8 cellular contexts compared by ENCODE assay signal in the genomic region with DNA sequence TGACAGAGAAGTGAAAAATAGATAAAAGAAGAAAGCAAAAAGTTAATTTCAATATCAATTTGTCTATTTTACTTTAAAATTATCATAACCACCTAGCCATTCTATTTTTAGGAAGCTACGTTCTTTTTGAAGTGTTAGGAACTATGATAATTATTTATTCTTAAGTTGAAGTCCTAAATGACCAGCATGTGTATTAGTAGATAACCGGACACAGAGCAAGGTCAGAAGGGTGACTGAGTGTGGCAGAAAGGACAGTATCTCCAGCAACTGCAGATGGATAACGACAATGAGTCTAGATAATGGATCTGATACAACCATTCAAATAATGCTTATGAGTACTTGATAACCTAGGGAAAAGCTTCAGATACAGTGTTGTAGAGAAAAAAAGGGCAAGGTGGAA.
"Had no signal": no experiment of that assay in that cellular context is flagged by ENCODE, and none has a peak within 500 bp of the region (broad histone marks: within the 10 kb centered on the region; RNA-seq: fewer than 3 reads in every experiment).

No MANE protein-coding gene starts in this region.

- ATAC-seq: GM12878 had no signal

- DNase-seq: GDM1, GF-D8 had no signal

- H3K4me3 ChIP-seq: GM12878 had no signal

- FAIRE-seq: G401.6, GM12878, GM12891, GM12892, GM18507, GM19239 had no signal
